ENCODE assay signal across 10 cellular contexts in genomic region chr17:12973496-12974318, GRCh38. TPM values are rescaled to one million over a fixed set of nuclear protein-coding genes. Genes with fewer than 3 reads are reported as not detected.
DNase-seq lines count a peak whose midpoint lies in the region; ATAC-seq and TF ChIP-seq lines count a peak whose summit lies in the region.
"Had no signal": no experiment of that assay in that cellular context is flagged by ENCODE, and none has a peak within 500 bp of the region (broad histone marks: within the 10 kb centered on the region; RNA-seq: fewer than 3 reads in every experiment).

No MANE protein-coding gene starts in this region.

- H3K36me3 ChIP-seq in GM23338 (ENCODE audit: insufficient read depth) (no peaks in the 10 kb centered on the region), skeletal muscle satellite cell (ENCODE audit: insufficient read depth, low read length) (no peaks in the 10 kb centered on the region)

- H2AFZ ChIP-seq in GM23338, result peak overlapping the region; percentile 52; the same call in 1 of the 2 replicates

- peak overlapping the region; percentile 70 for H3K4me3 Mint-ChIP-seq in GM23338
- no peak overlapping the region for H3K4me3 Mint-ChIP-seq in activated CD4-positive, alpha-beta T cell treated with anti-CD3 and anti-CD28 coated beads, Interleukin-2, amount 10 ng/mL, durations not matched to agents 7 days and 5 days

- H3K27me3 Mint-ChIP-seq in GM23338 (ENCODE audit: insufficient read depth, low read depth, poor library complexity), result peaks cover 17% of the 10 kb centered on the region
- peaks cover 11% of the 10 kb centered on the region for H3K27me3 Mint-ChIP-seq in activated CD4-positive, alpha-beta T cell treated with anti-CD3 and anti-CD28 coated beads, Interleukin-2, amount 10 ng/mL, durations not matched to agents 7 days and 5 days

- H3K9me3 Mint-ChIP-seq in GM23338, result no peaks in the 10 kb centered on the region; the same call in 2 of the 3 replicates
- H3K9me3 Mint-ChIP-seq in activated CD4-positive, alpha-beta T cell treated with anti-CD3 and anti-CD28 coated beads, Interleukin-2, amount 10 ng/mL, durations not matched to agents 7 days and 5 days, result no peaks in the 10 kb centered on the region

- no peaks in the 10 kb centered on the region for H4K20me1 ChIP-seq in GM23338 (replicated peaks; ENCODE audit: insufficient read depth)

- no peaks in the 10 kb centered on the region for H3K79me2 ChIP-seq in GM23338 (replicated peaks; ENCODE audit: insufficient read depth)

- ATAC-seq in GM23338, result peak; percentile 81
- no peak for ATAC-seq in GM19324 (IDR thresholded peaks at IDR 0.05; ENCODE audit: low FRiP score, unreplicated experiment)

- TF ChIP-seq CTCF in GM23338 (conservative IDR thresholded peaks at IDR 0.05; ENCODE audit: low read depth in 2 of 2), result no peak

- H3K27ac Mint-ChIP-seq in GM23338, result no peak overlapping the region
- H3K27ac Mint-ChIP-seq in activated CD4-positive, alpha-beta T cell treated with anti-CD3 and anti-CD28 coated beads, Interleukin-2, amount 10 ng/mL, durations not matched to agents 7 days and 5 days, result no peak overlapping the region

- H3K4me2 ChIP-seq in GM23338, result peak overlapping the region; percentile 90
- peak overlapping the region; percentile 81 for H3K4me2 ChIP-seq in skeletal muscle satellite cell (ENCODE audit: low read length)
- H3K4me2 ChIP-seq: KMS-11 had no signal

- H3K4me3 ChIP-seq in GM23338 (peak overlapping the region; percentile 68), skeletal muscle satellite cell (ENCODE audit: low read length) (peak overlapping the region; percentile 53)

- H3K4me1 Mint-ChIP-seq in GM23338, result peaks cover 20% of the 10 kb centered on the region
- H3K4me1 Mint-ChIP-seq in activated CD4-positive, alpha-beta T cell treated with anti-CD3 and anti-CD28 coated beads, Interleukin-2, amount 10 ng/mL, durations not matched to agents 7 days and 5 days, result no peaks in the 10 kb centered on the region

- H3F3A ChIP-seq in GM23338 (replicated peaks; ENCODE audit: low read depth), result no peaks in the 10 kb centered on the region

- DNase-seq in GM23338 (ENCODE audit: low spot score) (peak; percentile 69), cerebellum (ENCODE audit: low spot score) (peak; percentile 75), islet precursor cell (peak; percentile 70), OCI-M2 (lab: John Stamatoyannopoulos, UW; ENCODE audit: unreplicated experiment) (no peak), cortex of kidney (lab: John Stamatoyannopoulos, UW) (no peak)
- DNase-seq in activated CD4-positive, alpha-beta T cell treated with anti-CD3 and anti-CD28 coated beads, Interleukin-2, amount 10 ng/mL, durations not matched to agents 7 days and 5 days, result no peak
- DNase-seq: SIG-M5 had no signal

- no peaks in the 10 kb centered on the region for H3K9me3 ChIP-seq in skeletal muscle satellite cell (replicated peaks; ENCODE audit: low read length)

- H3K9me2 ChIP-seq in GM23338 (ENCODE audit: insufficient read depth), result no peaks in the 10 kb centered on the region

- no peaks in the 10 kb centered on the region for H3K36me3 Mint-ChIP-seq in GM23338 (ENCODE audit: low read depth)
- no peaks in the 10 kb centered on the region for H3K36me3 Mint-ChIP-seq in activated CD4-positive, alpha-beta T cell treated with anti-CD3 and anti-CD28 coated beads, Interleukin-2, amount 10 ng/mL, durations not matched to agents 7 days and 5 days (ENCODE audit: low read depth)

- H3K4me1 ChIP-seq in GM23338 (ENCODE audit: insufficient read depth) (peaks cover 16% of the 10 kb centered on the region), skeletal muscle satellite cell (ENCODE audit: control insufficient read depth, insufficient read depth, low read length) (peaks cover 9% of the 10 kb centered on the region)

- H3K27me3 ChIP-seq in GM23338 (ENCODE audit: insufficient read depth), result no peaks in the 10 kb centered on the region
- H3K27me3 ChIP-seq in skeletal muscle satellite cell (ENCODE audit: control insufficient read depth, insufficient read depth, low read length), result peaks cover 42% of the 10 kb centered on the region

- CTCF ChIA-PET in activated CD4-positive, alpha-beta T cell treated with anti-CD3 and anti-CD28 coated beads, Interleukin-2, amount 10 ng/mL, durations not matched to agents 7 days and 5 days (lab: Charles Lee), result no interaction called here

- POLR2A ChIA-PET in activated CD4-positive, alpha-beta T cell treated with anti-CD3 and anti-CD28 coated beads, Interleukin-2, amount 10 ng/mL, durations not matched to agents 7 days and 5 days (lab: Charles Lee), result no interaction called here

- no peak overlapping the region for H3K9ac ChIP-seq in skeletal muscle satellite cell (ENCODE audit: low read depth, low read length)
- H3K9ac ChIP-seq: KMS-11 had no signal

- no peak overlapping the region for H3K27ac ChIP-seq in GM23338 (ENCODE audit: low read depth)
- H3K27ac ChIP-seq: KMS-11 had no signal

TF ChIP-seq in GM23338, 12 proteins besides CTCF, POLR2A, EP300 and RAD21:
- TF ChIP-seq ZNF114 (CRISPR knock-in tag; IDR thresholded peaks at IDR 0.05), result no peak
- TF ChIP-seq NANOG (IDR thresholded peaks at IDR 0.05; ENCODE audit: borderline replicate concordance), result no peak
- no peak for TF ChIP-seq JUNB (IDR thresholded peaks at IDR 0.05; ENCODE audit: unreplicated experiment)
- TF ChIP-seq ZNF462 (CRISPR knock-in tag; IDR thresholded peaks at IDR 0.05), result no peak
- TF ChIP-seq POLR2AphosphoS5 (IDR thresholded peaks at IDR 0.05; ENCODE audit: low read depth), result peak; percentile 17; the same call in 1 of the 2 replicates

RNA-seq across cellular contexts. Expression of gene ELAC2, which starts 44.1 kb away (rescaled TPM):
- 158 and 203 TPM in 2 replicates for total RNA-seq in GM23338 (2014; rRNA removed; shearing (Covaris generic))
- 49.1 and 49.9 TPM in 2 replicates for polyA plus RNA-seq in GM23338 (2016; fragmentation: Nextera tagmentation; extraction: Ambion mirVana)
- total RNA-seq in cerebellum, result 36.8 TPM
- total RNA-seq in skeletal muscle satellite cell (2012; rRNA removed), result 71.7 and 88.9 TPM in 2 replicates
- 10 to 100 TPM; 60.8 to 74.8 TPM for total RNA-seq in activated CD4-positive, alpha-beta T cell treated with anti-CD3 and anti-CD28 coated beads, Interleukin-2, amount 10 ng/mL, durations not matched to agents 7 days and 5 days

Comparison
In these comparisons a context has a peak if more than half of its experiments do, and no peak if none do; other contexts are left out.
1. DNase-seq: peak in GM23338 (single experiment), cerebellum (single experiment) and islet precursor cell (single experiment); none in activated CD4-positive, alpha-beta T cell treated with anti-CD3 and anti-CD28 coated beads, Interleukin-2, amount 10 ng/mL, durations not matched to agents 7 days and 5 days (single experiment), OCI-M2 (single experiment) and cortex of kidney (single experiment).